10 cellular contexts compared by ENCODE assay signal in genomic region chr7:134905375-134905774, GRCh38.
A peak's percentile ranks its signal among the peaks of the same experiment; 100 is the strongest.
DNase-seq lines count a peak whose midpoint lies in the region; ATAC-seq and TF ChIP-seq lines count a peak whose summit lies in the region.
"Had no signal": no experiment of that assay in that cellular context is flagged by ENCODE, and none has a peak within 500 bp of the region (broad histone marks: within the 10 kb centered on the region; RNA-seq: fewer than 3 reads in every experiment).

No MANE protein-coding gene starts in this region.

- H3K4me2 ChIP-seq in IMR-90 (ENCODE audit: low read depth, low read length) = no peak overlapping the region

- ATAC-seq in IMR-90 (ENCODE audit: low read depth) (peak; percentile 83), lung (ENCODE audit: insufficient read depth, low FRiP score) (peak; percentile 68), HG03432 (IDR thresholded peaks at IDR 0.05; ENCODE audit: unreplicated experiment) (no peak), WTC11 (no peak)

- H3K56ac ChIP-seq in IMR-90 (ENCODE audit: extremely low read depth, insufficient read depth, low read length) = no peak overlapping the region

- peak overlapping the region; percentile 16; the same call in 1 of the 2 replicates for H4K91ac ChIP-seq in IMR-90 (ENCODE audit: insufficient read depth, low read depth, low read length)

- H3K27me3 ChIP-seq in IMR-90 (ENCODE audit: control insufficient read depth, insufficient read depth, low read length) (no peaks in the 10 kb centered on the region), lung (ENCODE audit: control insufficient read depth, insufficient read depth) (no peaks in the 10 kb centered on the region)

- peaks cover 9% of the 10 kb centered on the region for H3K36me3 ChIP-seq in IMR-90 (ENCODE audit: control insufficient read depth, insufficient read depth, low read length)
- H3K36me3 ChIP-seq in lung (ENCODE audit: control insufficient read depth in 2 of 2, insufficient read depth in 2 of 2, low read length in 2 of 2) = no peaks in the 10 kb centered on the region
- H3K36me3 ChIP-seq in urinary bladder (ENCODE audit: insufficient read depth) = no peaks in the 10 kb centered on the region

- dilution Hi-C loops in IMR-90 (cut with HindIII; ENCODE audit: low sequenced_read_pairs, unreplicated experiment) = no loop called here

- no peaks in the 10 kb centered on the region for H3K27me3 Mint-ChIP-seq in WTC11 (ENCODE audit: low read depth)

- no peak overlapping the region for H2AK9ac ChIP-seq in IMR-90 (replicated peaks; ENCODE audit: low read depth, low read length, poor library complexity)

- POLR2A ChIA-PET in IMR-90 (lab: Charles Lee; ENCODE audit: unreplicated experiment) (no interaction called here), WTC11 (lab: Charles Lee) (no interaction called here)

- H3K27ac ChIP-seq in IMR-90 (ENCODE audit: insufficient read depth, low read length) = peak overlapping the region; percentile 28; the same call in 1 of the 2 replicates
- peak overlapping the region in 1 of 2 donors; percentile 24 for H3K27ac ChIP-seq in lung (ENCODE audit: low read depth in 1 of 2, low read length in 1 of 2)
- peak overlapping the region; percentile 54 for H3K27ac ChIP-seq in urinary bladder (ENCODE audit: low read depth)

- no peak overlapping the region for H2BK120ac ChIP-seq in IMR-90 (ENCODE audit: low read depth, low read length)

- H3K9me3 ChIP-seq in IMR-90 (ENCODE audit: control insufficient read depth, insufficient read depth, low read length) (no peaks in the 10 kb centered on the region), lung (ENCODE audit: control insufficient read depth in 2 of 2, insufficient read depth in 1 of 2, low read length in 1 of 2) (no peaks in the 10 kb centered on the region)

- DNase-seq in IMR-90 (peak; percentile 96), dedifferentiated amniotic fluid mesenchymal stem cell (ENCODE audit: extremely low spot score) (peak; percentile 91), lung (ENCODE audit: low spot score) (peak; percentile 59), D341Med (ENCODE audit: low spot score) (no peak), WTC11 (ENCODE audit: low spot score) (no peak)
- DNase-seq: activated effector memory CD4-positive, alpha-beta T cell treated with anti-CD3 and anti-CD28 coated beads, Interleukin-2, amount 50 U/mL, for 16 hours; NCI-H146; SW 1271 had no signal

- no peak overlapping the region for H3K27ac Mint-ChIP-seq in WTC11

- no TSS peak for BruUV-seq in IMR-90 (replicated peaks; lab: Mats Ljungman, UMichigan)

- no peak overlapping the region for H3K18ac ChIP-seq in IMR-90 (ENCODE audit: low read depth, low read length)

- H4K20me1 ChIP-seq in IMR-90 (ENCODE audit: insufficient read depth, low read length) = peaks cover 87% of the 10 kb centered on the region

- H3K9me1 ChIP-seq in IMR-90 (ENCODE audit: insufficient read depth, low read length) = peaks cover 18% of the 10 kb centered on the region

- no peak overlapping the region for H2BK15ac ChIP-seq in IMR-90 (ENCODE audit: low read depth, low read length)

- 0 out of 2 replicates have a peak overlapping the region, but pooled peaks have one; percentile 18 for H3K4ac ChIP-seq in IMR-90 (ENCODE audit: low read depth, low read length)

- 0 out of 2 replicates have a peak overlapping the region, but pooled peaks have one; percentile 47 for H3K14ac ChIP-seq in IMR-90 (replicated peaks; ENCODE audit: low read depth, low read length)

- H3K4me1 ChIP-seq in IMR-90 (ENCODE audit: control insufficient read depth, insufficient read depth, low read length) (peaks cover 26% of the 10 kb centered on the region), lung (ENCODE audit: control insufficient read depth in 2 of 2, insufficient read depth in 2 of 2, low read length in 2 of 2) (peaks cover 4 to 58% of the 10 kb centered on the region in 2 donors), urinary bladder (ENCODE audit: insufficient read depth) (no peaks in the 10 kb centered on the region)

- no peak overlapping the region for H4K5ac ChIP-seq in IMR-90 (ENCODE audit: low read depth, low read length)

- no peak for TF ChIP-seq POLR2A in IMR-90 (IDR thresholded peaks at IDR 0.05; ENCODE audit: low read depth, low read length)

- H2AK5ac ChIP-seq in IMR-90 (ENCODE audit: low read depth, low read length) = no peak overlapping the region

- in situ Hi-C loops in IMR-90 (cut with MboI; ENCODE audit: low sequenced_read_pairs) = no loop called here

- TF ChIP-seq CTCF in IMR-90 (conservative IDR thresholded peaks at IDR 0.05; ENCODE audit: low read depth, low read length) (peak; percentile 55), lung (IDR thresholded peaks at IDR 0.05; ENCODE audit: control extremely low read depth, extremely low read depth) (no peak), WTC11 (IDR thresholded peaks at IDR 0.05) (no peak)

- H3K9ac ChIP-seq in IMR-90 (ENCODE audit: low read depth, low read length) = no peak overlapping the region

- peaks cover 36 to 94% of the 10 kb centered on the region in 2 experiments for H3K79me1 ChIP-seq in IMR-90 (ENCODE audit: low read depth in 1 of 2, low read length in 2 of 2)

- no CpG with 5 or more reads among the region's 2 CpGs for WGBS in IMR-90 (ENCODE audit: extremely low coverage in 2 of 2, insufficient read length in 1 of 2), 2 experiments
- WGBS in lung, 2 donors = 16 to 32% methylated on average over 2 of the region's 2 CpGs
- WGBS in urinary bladder = 17% methylated on average over 2 of the region's 2 CpGs

- H3K9me3 Mint-ChIP-seq in WTC11 = no peaks in the 10 kb centered on the region

- H3K4me3 ChIP-seq in IMR-90 (ENCODE audit: insufficient read depth, low read depth, low read length) (no peak overlapping the region), lung (no peak overlapping the region), urinary bladder (ENCODE audit: low read depth, low read length) (no peak overlapping the region)

- H3K4me1 Mint-ChIP-seq in WTC11 = peaks cover 13% of the 10 kb centered on the region

- H4K8ac ChIP-seq in IMR-90 (ENCODE audit: low read depth in 2 of 2, low read length in 2 of 2) = peak overlapping the region in 1 of 2 experiments; percentile 44; a peak in 1 of 4 replicates

- CTCF ChIA-PET in IMR-90 (lab: Yijun Ruan, JAX) = interaction anchor here (1.1 kb wide), 2 partner anchors 178 to 180 kb away, joined by 3 read pairs; no protein-coding TSS in a partner anchor
- CTCF ChIA-PET in WTC11 (lab: Charles Lee) = no interaction called here

- TF ChIP-seq RAD21 in IMR-90 (IDR thresholded peaks at IDR 0.05; ENCODE audit: low read length) = peak; percentile 60

- intact Hi-C loops in IMR-90 (cut with micrococcal nuclease) = no loop called here

- H3K36me3 Mint-ChIP-seq in WTC11 = no peaks in the 10 kb centered on the region

- no peak overlapping the region for H2BK20ac ChIP-seq in IMR-90 (ENCODE audit: low read depth, low read length)

- H2AFZ ChIP-seq in IMR-90 (replicated peaks; ENCODE audit: low read length, poor library complexity) = no peak overlapping the region

- H3K4me3 Mint-ChIP-seq in WTC11 = no peak overlapping the region

- H3K23ac ChIP-seq in IMR-90 (ENCODE audit: low read depth, low read length) = peak overlapping the region; percentile 61; the same call in 1 of the 2 replicates

- H2BK5ac ChIP-seq in IMR-90 (ENCODE audit: low read depth, low read length, poor library complexity, severe bottlenecking) = peak overlapping the region; percentile 61

TF ChIP-seq in IMR-90, 13 proteins besides CTCF, POLR2A, EP300 and RAD21:
- TF ChIP-seq RCOR1 (IDR thresholded peaks at IDR 0.05; ENCODE audit: insufficient replicate concordance, low read length) = no peak
- TF ChIP-seq FOS (IDR thresholded peaks at IDR 0.05; ENCODE audit: low read depth, low read length) = no peak
- peak; percentile 17; the same call in 1 of the 2 replicates for TF ChIP-seq BHLHE40 (IDR thresholded peaks at IDR 0.05; ENCODE audit: low read depth, low read length)
- TF ChIP-seq SMC3 (IDR thresholded peaks at IDR 0.05; ENCODE audit: low read depth, low read length) = peak; percentile 49
- TF ChIP-seq MAZ (IDR thresholded peaks at IDR 0.05; ENCODE audit: borderline replicate concordance, low read depth, low read length) = no peak
- TF ChIP-seq NFE2L2 (IDR thresholded peaks at IDR 0.05; ENCODE audit: low read depth, low read length) = no peak
- peak; percentile 89 for TF ChIP-seq CEBPB (IDR thresholded peaks at IDR 0.05; ENCODE audit: low read depth, low read length)

TF ChIP-seq in WTC11, 78 proteins besides CTCF, POLR2A, EP300 and RAD21:
- TF ChIP-seq CBFB (CRISPR knock-in tag; IDR thresholded peaks at IDR 0.05; ENCODE audit: low read depth) = no peak
- TF ChIP-seq ZNF317 (CRISPR knock-in tag; IDR thresholded peaks at IDR 0.05; ENCODE audit: borderline replicate concordance, low read depth) = no peak
- no peak for TF ChIP-seq ZSCAN18 (CRISPR knock-in tag; IDR thresholded peaks at IDR 0.05)

Comparison
In these comparisons a context has a peak if more than half of its experiments do, and no peak if none do; other contexts are left out.
1. ATAC-seq: peak in IMR-90 (single experiment) and lung (single experiment); none in HG03432 (single experiment) and WTC11 (single experiment).
2. DNase-seq: peak in IMR-90 (single experiment), dedifferentiated amniotic fluid mesenchymal stem cell (single experiment) and lung (single experiment); none in D341Med (single experiment) and WTC11 (single experiment).